8 cellular contexts compared by ENCODE assay signal in genomic region chr16:85611205-85611454, GRCh38. TPM values are rescaled to one million over a fixed set of nuclear protein-coding genes. Genes with fewer than 3 reads are reported as not detected.
DNase-seq lines count a peak whose midpoint lies in the region; ATAC-seq and TF ChIP-seq lines count a peak whose summit lies in the region.

No MANE protein-coding gene starts in this region.

- H3K4me3 ChIP-seq in ascending aorta (peak overlapping the region; percentile 64 to 83), transverse colon (peak overlapping the region; percentile 61 to 71 (median 66))

- peaks cover 17 to 51% of the 10 kb centered on the region in 2 donors for H3K4me1 ChIP-seq in ascending aorta
- H3K4me1 ChIP-seq in transverse colon = peaks cover 46 to 91% (median 71%) of the 10 kb centered on the region in 4 donors

- H3K36me3 ChIP-seq in ascending aorta (no peaks in the 10 kb centered on the region), transverse colon (no peaks in the 10 kb centered on the region)

- 0% methylated on average over 2 of the region's 21 CpGs; no CpG with 5 or more reads in 1 of the 2 donors for WGBS in transverse colon (ENCODE audit: low coverage in 1 of 2), 2 donors

- H3K9me3 ChIP-seq in ascending aorta (no peaks in the 10 kb centered on the region), transverse colon (no peaks in the 10 kb centered on the region)

- no peak for TF ChIP-seq POLR2A in transverse colon (IDR thresholded peaks at IDR 0.05)

- no peak overlapping the region for H3K27ac Mint-ChIP-seq in activated T-cell treated with anti-CD3 and anti-CD28 coated beads, Interleukin-2, amount 50 U/mL, for 24 hours

- in situ Hi-C loops in transverse colon (cut with MboI; ENCODE audit: low pct_ligation_motif_present in 1 of 4, low pct_unique_long_range_greater_than_20kb in 1 of 4, low sequenced_read_pairs in 3 of 4) = loop anchor here in 2 of 4 donors (25.0 kb wide), 1 partner anchor 174 kb away; no protein-coding TSS in a partner anchor

- peak; percentile 3 for ATAC-seq in left lobe of liver
- ATAC-seq in GM19328 (IDR thresholded peaks at IDR 0.05; ENCODE audit: unreplicated experiment) = no peak
- ATAC-seq in GM18502 (IDR thresholded peaks at IDR 0.05; ENCODE audit: poor library complexity, unreplicated experiment) = no peak

- no peak for DNase-seq in activated T-cell treated with anti-CD3 and anti-CD28 coated beads, Interleukin-2, amount 50 U/mL, for 24 hours
- DNase-seq in activated T-cell treated with anti-CD3 and anti-CD28 coated beads for 4 hours (no peak), ascending aorta (ENCODE audit: low spot score in 2 of 2) (no peak), left lobe of liver (ENCODE audit: low spot score) (no peak), transverse colon (no peak), mesenteric fat pad (ENCODE audit: low spot score) (no peak)

- TF ChIP-seq EP300 in transverse colon (IDR thresholded peaks at IDR 0.05; ENCODE audit: low read depth) = no peak

- TF ChIP-seq CTCF in ascending aorta (IDR thresholded peaks at IDR 0.05) (no peak), transverse colon (IDR thresholded peaks at IDR 0.05) (no peak)

- no peaks in the 10 kb centered on the region for H3K9me3 Mint-ChIP-seq in activated T-cell treated with anti-CD3 and anti-CD28 coated beads, Interleukin-2, amount 50 U/mL, for 24 hours

- H3K27ac ChIP-seq in ascending aorta = peak overlapping the region; percentile 91 to 92
- H3K27ac ChIP-seq in transverse colon = peak overlapping the region; percentile 89 to 98 (median 94)

- H3K4me1 Mint-ChIP-seq in activated T-cell treated with anti-CD3 and anti-CD28 coated beads, Interleukin-2, amount 50 U/mL, for 24 hours (ENCODE audit: low read depth) = peaks cover 55% of the 10 kb centered on the region

- peaks cover 11% of the 10 kb centered on the region for H3K27me3 Mint-ChIP-seq in activated T-cell treated with anti-CD3 and anti-CD28 coated beads, Interleukin-2, amount 50 U/mL, for 24 hours

- H3K4me3 Mint-ChIP-seq in activated T-cell treated with anti-CD3 and anti-CD28 coated beads, Interleukin-2, amount 50 U/mL, for 24 hours = peak overlapping the region; percentile 62

- H3K27me3 ChIP-seq in ascending aorta (no peaks in the 10 kb centered on the region), transverse colon (no peaks in the 10 kb centered on the region)

- no peaks in the 10 kb centered on the region for H3K36me3 Mint-ChIP-seq in activated T-cell treated with anti-CD3 and anti-CD28 coated beads, Interleukin-2, amount 50 U/mL, for 24 hours (ENCODE audit: low read depth)

- intact Hi-C loops in ascending aorta (cut with DNase I) = loop anchor here (2.0 to 5.0 kb wide), 3 partner anchors 36 to 489 kb away; no protein-coding TSS in a partner anchor
- intact Hi-C loops in transverse colon (cut with DNase I; ENCODE audit: low total_unique reads) = loop anchor here (5.0 to 10.0 kb wide), 3 partner anchors 186 to 286 kb away; no protein-coding TSS in a partner anchor

RNA-seq across cellular contexts. Expression of gene GSE1, which starts 2.0 kb away (rescaled TPM):
- 120 TPM for total RNA-seq in ascending aorta
- 38.3 TPM for total RNA-seq in left lobe of liver
- total RNA-seq in transverse colon = 100 to 1,000 TPM; 100 to 139 (median 120) TPM
- 129 TPM for total RNA-seq in mesenteric fat pad
